In genomic region chr4:18533262-18533775, GRCh38 we compare ENCODE assay signal across 18 cellular contexts.
A peak's percentile ranks its signal among the peaks of the same experiment; 100 is the strongest.
DNase-seq lines count a peak whose midpoint lies in the region.
"Had no signal": no experiment of that assay in that cellular context is flagged by ENCODE, and none has a peak within 500 bp of the region (broad histone marks: within the 10 kb centered on the region; RNA-seq: fewer than 3 reads in every experiment).

No MANE protein-coding gene starts in this region.

- DNase-seq in dermis blood vessel endothelial cell (peak; percentile 64), pulmonary artery endothelial cell (ENCODE audit: low read depth, low spot score) (peak; percentile 35), retina (no peak), DMS53 treated with DMSO at 0.1 percent for 48 hours (lab: John Stamatoyannopoulos, UW; ENCODE audit: unreplicated experiment) (no peak), T1000 (lab: John Stamatoyannopoulos, UW) (no peak)
- DNase-seq: 8988T; ACHN; BE2C; C1 segment of cervical spinal cord; CD4-positive, alpha-beta memory T cell; CD4-positive, CD25-positive, alpha-beta regulatory T cell; CD8-positive, alpha-beta memory T cell; COR-L47; DMS 273 treated with DMSO at 0.1 percent for 48 hours; DMS153; DMS53; DMS79 treated with DMSO at 0.1 percent for 48 hours; GF-D8 had no signal

Comparison
In these comparisons a context has a peak if more than half of its experiments do, and no peak if none do; other contexts are left out.
1. DNase-seq: peak in dermis blood vessel endothelial cell (single experiment) and pulmonary artery endothelial cell (single experiment); none in retina (single experiment), DMS53 treated with DMSO at 0.1 percent for 48 hours (single experiment) and T1000 (single experiment).